16 cellular contexts compared by ENCODE assay signal in the genomic region with DNA sequence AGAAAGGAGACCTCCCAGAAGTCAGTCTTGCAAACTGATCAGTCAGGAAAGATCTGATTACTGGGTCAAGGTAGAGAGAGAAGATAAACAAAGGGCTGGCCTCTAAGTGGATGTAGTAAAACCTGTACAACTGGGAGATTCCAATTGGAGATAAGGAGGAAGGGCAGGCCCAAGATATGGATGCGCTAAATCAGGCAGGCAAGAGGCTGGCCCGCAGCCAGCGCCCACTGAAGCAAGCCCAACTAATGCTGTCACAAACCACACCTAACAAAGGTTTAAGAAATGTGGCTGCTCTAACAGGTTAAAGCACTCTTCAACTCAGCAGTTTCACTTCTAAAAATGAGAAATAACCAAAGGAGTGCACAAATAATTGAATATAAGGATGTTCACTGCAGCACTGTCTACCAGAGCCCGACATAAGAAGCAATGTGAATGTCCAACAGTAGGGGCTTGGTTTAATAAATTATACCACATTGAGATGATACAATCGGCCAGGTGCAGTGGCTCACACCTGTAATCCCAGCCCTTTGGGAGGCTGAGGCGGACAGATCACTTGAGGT. TPM values are rescaled to one million over a fixed set of nuclear protein-coding genes. Genes with fewer than 3 reads are reported as not detected.
DNase-seq lines count a peak whose midpoint lies in the region; ATAC-seq, FAIRE-seq and TF ChIP-seq lines count a peak whose summit lies in the region.
"Had no signal": no experiment of that assay in that cellular context is flagged by ENCODE, and none has a peak within 500 bp of the region (broad histone marks: within the 10 kb centered on the region; RNA-seq: fewer than 3 reads in every experiment).

No MANE protein-coding gene starts in this region.

- H3K36me3 Mint-ChIP-seq in neural progenitor cell: peaks cover 2% of the 10 kb centered on the region

- FAIRE-seq in GM12878 (lab: Jason Lieb, UNC): peak; percentile 75
- FAIRE-seq: frontal cortex had no signal

- no peak overlapping the region for H4K12ac ChIP-seq in trophoblast cell (ENCODE audit: low read depth, low read length)

- no peaks in the 10 kb centered on the region for H3K27me3 ChIP-seq in Loucy (ENCODE audit: insufficient read depth, low read length, poor library complexity, severe bottlenecking)
- H3K27me3 ChIP-seq in GM12878 (replicated peaks in 1 of 2; ENCODE audit: control insufficient read depth in 2 of 2, insufficient read depth in 2 of 2, low read length in 1 of 2): no peaks in the 10 kb centered on the region
- no peaks in the 10 kb centered on the region for H3K27me3 ChIP-seq in trophoblast cell (ENCODE audit: insufficient read depth, low read length)
- peaks cover under 1% of the 10 kb centered on the region for H3K27me3 ChIP-seq in neural progenitor cell

- in situ Hi-C loops in GM12878 (cut with MboI): loop anchor here (5.0 kb wide), 1 partner anchor 73 kb away; no protein-coding TSS in a partner anchor

- no peak overlapping the region for H3K18ac ChIP-seq in trophoblast cell (ENCODE audit: low read length)

- no peak overlapping the region for H3K4ac ChIP-seq in trophoblast cell (ENCODE audit: low read depth, low read length)

- ATAC-seq in GM12878: peak; percentile 71

- no peaks in the 10 kb centered on the region for H3K9me3 Mint-ChIP-seq in neural progenitor cell
- H3K9me3 Mint-ChIP-seq: HFFc6 had no signal

- H2BK5ac ChIP-seq in trophoblast cell (ENCODE audit: low read depth, low read length, poor library complexity): no peak overlapping the region

- no peak overlapping the region for H2AK5ac ChIP-seq in trophoblast cell (ENCODE audit: low read length)

- no peak overlapping the region for H3K27ac Mint-ChIP-seq in neural progenitor cell
- H3K27ac Mint-ChIP-seq: HFFc6 had no signal

- no peak overlapping the region for H3K23ac ChIP-seq in trophoblast cell (ENCODE audit: low read length)

- no TSS peak for BruUV-seq in GM12878 (replicated peaks; lab: Mats Ljungman, UMichigan)

- H3K4me1 Mint-ChIP-seq in neural progenitor cell: peaks cover 28% of the 10 kb centered on the region

- H3K27me3 Mint-ChIP-seq in neural progenitor cell (ENCODE audit: insufficient read depth, low read depth): peaks cover 3% of the 10 kb centered on the region

- H3K9ac ChIP-seq in Loucy (ENCODE audit: low read depth, low read length, poor library complexity, severe bottlenecking) (no peak overlapping the region), GM12878 (ENCODE audit: control insufficient read depth, insufficient read depth, low read length) (no peak overlapping the region), trophoblast cell (ENCODE audit: low read length) (no peak overlapping the region), neural progenitor cell (no peak overlapping the region)

- TF ChIP-seq POLR2A in GM12878 (IDR thresholded peaks at IDR 0.05; ENCODE audit: low read depth, low read length): no peak

- H2BK12ac ChIP-seq in trophoblast cell (ENCODE audit: low read length): no peak overlapping the region

- peak overlapping the region; percentile 45 for H3K4me2 ChIP-seq in Loucy (ENCODE audit: low read depth, low read length, poor library complexity, severe bottlenecking)
- peak overlapping the region; percentile 49 for H3K4me2 ChIP-seq in GM12878 (ENCODE audit: control insufficient read depth, insufficient read depth)
- H3K4me2 ChIP-seq in trophoblast cell (ENCODE audit: low read length): no peak overlapping the region
- H3K4me2 ChIP-seq in neural progenitor cell: no peak overlapping the region

- H3K79me1 ChIP-seq in trophoblast cell (ENCODE audit: low read length): peaks cover 7% of the 10 kb centered on the region

- H3K9me3 ChIP-seq in Loucy (ENCODE audit: insufficient read depth, low read depth, low read length) (no peaks in the 10 kb centered on the region), GM12878 (replicated peaks; ENCODE audit: control insufficient read depth, insufficient read depth, low read length) (no peaks in the 10 kb centered on the region), trophoblast cell (ENCODE audit: insufficient read depth, low read depth, low read length) (no peaks in the 10 kb centered on the region), neural progenitor cell (ENCODE audit: low read depth) (no peaks in the 10 kb centered on the region)

- H4K91ac ChIP-seq in trophoblast cell (ENCODE audit: low read depth, low read length): no peak overlapping the region

- RAD21 ChIA-PET in GM12878 (lab: Charles Lee; ENCODE audit: unreplicated experiment): interaction anchor here (0.8 to 2.8 kb wide), 4 partner anchors 22 to 278 kb away, joined by 3 to 28 read pairs (median 11); no protein-coding TSS in a partner anchor

- peak; percentile 97 for DNase-seq in DMS79 (lab: John Stamatoyannopoulos, UW)
- no peak for DNase-seq in GM12878 (ENCODE audit: low read depth, low spot score)
- DNase-seq in trophoblast cell: peak; percentile 73 to 90
- no peak for DNase-seq in neural progenitor cell (ENCODE audit: low spot score)
- no peak for DNase-seq in Kasumi-1 (lab: John Stamatoyannopoulos, UW)
- DNase-seq in occipital lobe (lab: John Stamatoyannopoulos, UW): no peak
- no peak for DNase-seq in germinal center (ENCODE audit: low spot score)
- DNase-seq: activated T-cell treated with anti-CD3 and anti-CD28 coated beads, Interleukin-2, amount 50 U/mL, for 1 hour; central memory CD4-positive, alpha-beta T cell; EL; HFFc6; NCI-H524 treated with DMSO at 0.1 percent for 48 hours; stimulated activated CD4-positive, alpha-beta T cell treated with anti-CD3 and anti-CD28 coated beads, Interleukin-12 subunit alpha, Interleukin-12 subunit beta, amount 100 ng/mL, for 4 hours had no signal

- H3K36me3 ChIP-seq in Loucy (ENCODE audit: insufficient read depth, low read length) (no peaks in the 10 kb centered on the region), GM12878 (ENCODE audit: control insufficient read depth in 2 of 2, insufficient read depth in 2 of 2, low read length in 1 of 2) (no peaks in the 10 kb centered on the region), trophoblast cell (ENCODE audit: control insufficient read depth in 1 of 2, insufficient read depth in 2 of 2, low read length in 2 of 2) (no peaks in the 10 kb centered on the region), neural progenitor cell (no peaks in the 10 kb centered on the region)

- no peak for TF ChIP-seq RAD21 in GM12878 (IDR thresholded peaks at IDR 0.05; ENCODE audit: insufficient read depth, low read depth, low read length)

- peaks cover 6% of the 10 kb centered on the region for H4K20me1 ChIP-seq in Loucy (ENCODE audit: insufficient read depth, low read length, poor library complexity, severe bottlenecking)
- 0 out of 2 replicates have a peak, but pooled peaks cover 2% of the 10 kb centered on the region for H4K20me1 ChIP-seq in GM12878 (ENCODE audit: control insufficient read depth, insufficient read depth)
- H4K20me1 ChIP-seq in neural progenitor cell (ENCODE audit: low read depth): peaks cover 4% of the 10 kb centered on the region

- peak; percentile 15 to 59; a peak in 1 of 4 replicates for TF ChIP-seq EP300 in GM12878 (IDR thresholded peaks at IDR 0.05; ENCODE audit: borderline replicate concordance in 1 of 2, control insufficient read depth in 1 of 2, low read depth in 2 of 2, low read length in 2 of 2)

- H3K27ac ChIP-seq in GM12878 (ENCODE audit: control insufficient read depth, insufficient read depth): peak overlapping the region; percentile 4; the same call in 1 of the 2 replicates
- no peak overlapping the region for H3K27ac ChIP-seq in trophoblast cell (ENCODE audit: low read depth, low read length)
- H3K27ac ChIP-seq in neural progenitor cell: no peak overlapping the region

- TF ChIP-seq CTCF in Loucy (conservative IDR thresholded peaks at IDR 0.05; ENCODE audit: low read length) (no peak), GM12878 (IDR thresholded peaks at IDR 0.05 in 2 of 3, conservative IDR thresholded peaks at IDR 0.05 in 1 of 3; ENCODE audit: control insufficient read depth in 2 of 3, extremely low read depth in 1 of 3, insufficient read depth in 1 of 3, low read depth in 3 of 3, low read length in 3 of 3) (no peak), neural progenitor cell (IDR thresholded peaks at IDR 0.05) (no peak)

- H3F3A ChIP-seq in Loucy (ENCODE audit: low read depth): no peaks in the 10 kb centered on the region
- H3F3A ChIP-seq in neural progenitor cell (ENCODE audit: low read depth): no peaks in the 10 kb centered on the region

- H3K4me3 Mint-ChIP-seq in neural progenitor cell: no peak overlapping the region
- H3K4me3 Mint-ChIP-seq: HFFc6 had no signal

- no peak overlapping the region for H4K8ac ChIP-seq in trophoblast cell (ENCODE audit: low read depth, low read length)

- peaks cover 59% of the 10 kb centered on the region for H3K4me1 ChIP-seq in Loucy (ENCODE audit: insufficient read depth, low read length, poor library complexity, severe bottlenecking)
- peaks cover 26% of the 10 kb centered on the region for H3K4me1 ChIP-seq in GM12878 (ENCODE audit: control insufficient read depth, insufficient read depth, low read length)
- H3K4me1 ChIP-seq in trophoblast cell (ENCODE audit: control insufficient read depth in 1 of 2, insufficient read depth in 2 of 2, low read length in 2 of 2): peaks cover 22% of the 10 kb centered on the region in 2 experiments
- H3K4me1 ChIP-seq in neural progenitor cell: peaks cover 22% of the 10 kb centered on the region

- CTCF ChIA-PET in GM12878 (lab: Yijun Ruan, JAX): interaction anchor here (0.7 to 4.4 kb wide), 7 partner anchors 10 to 447 kb away, joined by 3 to 55 read pairs (median 8); no protein-coding TSS in a partner anchor

- SMC1A ChIA-PET in GM12878 (lab: Charles Lee; ENCODE audit: uncharacterized antibody, unreplicated experiment): interaction anchor here (0.8 to 6.0 kb wide), 5 partner anchors 18 to 128 kb away, joined by 3 to 47 read pairs (median 4); no protein-coding TSS in a partner anchor

- H3K9me2 ChIP-seq in Loucy (replicated peaks; ENCODE audit: low read depth, low read length): no peaks in the 10 kb centered on the region

- POLR2A ChIA-PET in GM12878 (lab: Charles Lee): interaction anchor here (0.6 to 0.9 kb wide), 2 partner anchors 30 to 686 kb away, joined by 3 to 5 read pairs; no protein-coding TSS in a partner anchor

- H2AFZ ChIP-seq in Loucy (ENCODE audit: low read length) (no peak overlapping the region), GM12878 (ENCODE audit: control insufficient read depth, low read depth, low read length) (no peak overlapping the region), trophoblast cell (ENCODE audit: insufficient read depth, low read length, poor library complexity) (no peak overlapping the region), neural progenitor cell (replicated peaks) (no peak overlapping the region)

- peaks cover 54% of the 10 kb centered on the region for H3K79me2 ChIP-seq in Loucy (ENCODE audit: insufficient read depth, low read length)
- peaks cover 10% of the 10 kb centered on the region for H3K79me2 ChIP-seq in GM12878 (ENCODE audit: control insufficient read depth, insufficient read depth, low read length)
- peaks cover 3% of the 10 kb centered on the region for H3K79me2 ChIP-seq in trophoblast cell (ENCODE audit: control insufficient read depth, insufficient read depth, low read length, poor library complexity)
- peaks cover 21% of the 10 kb centered on the region for H3K79me2 ChIP-seq in neural progenitor cell (ENCODE audit: low read depth)

- H3K4me3 ChIP-seq in Loucy (ENCODE audit: low read length, poor library complexity, severe bottlenecking) (no peak overlapping the region), GM12878 (peak overlapping the region; percentile 2; the same call in 1 of the 2 replicates), trophoblast cell (ENCODE audit: low read depth, low read length) (no peak overlapping the region), neural progenitor cell (no peak overlapping the region)

- H2BK120ac ChIP-seq in trophoblast cell (ENCODE audit: insufficient read depth, low read length, poor library complexity): no peak overlapping the region

- WGBS in GM12878 (ENCODE audit: insufficient coverage, insufficient replicate concordance, low lambda C conversion rate, missing lambda C conversion rate): 47% methylated on average over 6 of the region's 6 CpGs
- WGBS in trophoblast cell (ENCODE audit: extremely low coverage, insufficient coverage, insufficient read length): no CpG with 5 or more reads among the region's 6 CpGs

- no peak overlapping the region for H3K14ac ChIP-seq in trophoblast cell (ENCODE audit: low read length)

- intact Hi-C loops in GM12878 (cut with micrococcal nuclease; ENCODE audit: unreplicated experiment): no loop called here

RNA-seq across cellular contexts. Expression of gene GLTP, which starts 4.7 kb away (rescaled TPM):
- total RNA-seq in GM12878 (2013; cell fraction: nucleolus; rRNA removed): 3.3 and 3.6 TPM in 2 replicates
- total RNA-seq in GM12878 (2014; rRNA removed) (30.8 and 31.8 TPM in 2 replicates), GM12878 (2014; rRNA removed; fragmentation: Illumina TruSeq; extraction: Trizol) (24.8 and 27.6 TPM in 2 replicates), GM12878 (2021) (21.9 and 23.9 TPM in 2 replicates), neural progenitor cell (ENCODE audit: low replicate concordance) (16.6 and 24.0 TPM in 2 replicates), occipital lobe (15.6 TPM)
- 8.8 TPM for polyA plus RNA-seq in GM12878 (2011; ENCODE audit: low read depth)
- polyA plus RNA-seq in GM12878 (2011; rRNA removed) (16.4 and 16.8 TPM in 2 replicates), GM12878 (2014; fragmentation: Illumina TruSeq; extraction: Trizol) (22.3 and 26.6 TPM in 2 replicates), GM12878 (2014; fragmentation: Nextera tagmentation; extraction: Ambion mirVana) (10 to 100 TPM; 19.8 to 20.3 TPM), GM12878 (2014; rRNA removed) (23.1 and 23.9 TPM in 2 replicates), GM12878 (2016; fragmentation: Nextera tagmentation; extraction: Ambion mirVana) (10 to 100 TPM; 37.3 to 44.0 TPM)
- 17.1 and 19.9 TPM in 2 replicates for polyA plus RNA-seq in GM12878 (2011; cell fraction: cytosol; rRNA removed)
- polyA plus RNA-seq in GM12878 (2011; cell fraction: nucleus; rRNA removed): 3.8 and 4.9 TPM in 2 replicates
- 15.7 and 16.3 TPM in 2 replicates for polyA plus RNA-seq in GM12878 (2012)
- 21.4 and 38.8 TPM in 2 replicates for polyA minus RNA-seq in GM12878 (2011; rRNA and poly(A)+ RNA removed)
- 8.0 and 21.7 TPM in 2 replicates for polyA minus RNA-seq in GM12878 (2011; cell fraction: cytosol; rRNA and poly(A)+ RNA removed)
- 1.1 and 2.6 TPM in 2 replicates for polyA minus RNA-seq in GM12878 (2011; cell fraction: nucleus; rRNA and poly(A)+ RNA removed)
- polyA plus RNA-seq in trophoblast cell (2013): 20.7 and 21.0 TPM in 2 replicates

RNA-seq across cellular contexts. Expression of gene TCHP, which starts 24.4 kb away (rescaled TPM):
- 39.3 and 44.3 TPM in 2 replicates for total RNA-seq in GM12878 (2013; cell fraction: nucleolus; rRNA removed)
- total RNA-seq in GM12878 (2014; rRNA removed) (14.6 and 15.2 TPM in 2 replicates), GM12878 (2014; rRNA removed; fragmentation: Illumina TruSeq; extraction: Trizol) (11.6 and 13.2 TPM in 2 replicates), GM12878 (2021) (15.0 and 15.2 TPM in 2 replicates), neural progenitor cell (ENCODE audit: low replicate concordance) (15.2 and 20.0 TPM in 2 replicates), occipital lobe (6.2 TPM)
- 9.1 TPM for polyA plus RNA-seq in GM12878 (2011; ENCODE audit: low read depth)
- polyA plus RNA-seq in GM12878 (2011; rRNA removed) (9.6 and 10.1 TPM in 2 replicates), GM12878 (2014; fragmentation: Illumina TruSeq; extraction: Trizol) (14.8 and 15.1 TPM in 2 replicates), GM12878 (2014; fragmentation: Nextera tagmentation; extraction: Ambion mirVana) (1 to 10 TPM; 4.8 to 5.8 TPM), GM12878 (2014; rRNA removed) (18.6 and 19.4 TPM in 2 replicates), GM12878 (2016; fragmentation: Nextera tagmentation; extraction: Ambion mirVana) (10 to 100 TPM; 16.8 to 18.4 TPM)
- 10.5 and 15.0 TPM in 2 replicates for polyA plus RNA-seq in GM12878 (2011; cell fraction: cytosol; rRNA removed)
- polyA plus RNA-seq in GM12878 (2011; cell fraction: nucleus; rRNA removed): 22.9 and 45.6 TPM in 2 replicates
- polyA plus RNA-seq in GM12878 (2012): 8.9 and 9.3 TPM in 2 replicates
- 6.3 and 8.4 TPM in 2 replicates for polyA minus RNA-seq in GM12878 (2011; rRNA and poly(A)+ RNA removed)
- polyA minus RNA-seq in GM12878 (2011; cell fraction: cytosol; rRNA and poly(A)+ RNA removed): 3.3 and 11.3 TPM in 2 replicates
- polyA minus RNA-seq in GM12878 (2011; cell fraction: nucleus; rRNA and poly(A)+ RNA removed): 9.9 and 16.4 TPM in 2 replicates
- 5.9 and 6.2 TPM in 2 replicates for polyA plus RNA-seq in trophoblast cell (2013)

RNA-seq across cellular contexts. Expression of gene TRPV4, which starts 42.5 kb away (rescaled TPM):
- not detected in 2 replicates for total RNA-seq in GM12878 (2013; cell fraction: nucleolus; rRNA removed)
- not detected in 2 replicates for total RNA-seq in GM12878 (2014; rRNA removed)
- total RNA-seq in GM12878 (2014; rRNA removed; fragmentation: Illumina TruSeq; extraction: Trizol): not detected in 2 replicates
- 0.08 TPM in 1 of 2 replicates, not detected in the other for total RNA-seq in GM12878 (2021)
- not detected for polyA plus RNA-seq in GM12878 (2011; ENCODE audit: low read depth)
- polyA plus RNA-seq in GM12878 (2011; rRNA removed): not detected in 2 replicates
- polyA plus RNA-seq in GM12878 (2011; cell fraction: cytosol; rRNA removed): not detected in 2 replicates
- not detected in 2 replicates for polyA plus RNA-seq in GM12878 (2011; cell fraction: nucleus; rRNA removed)
- polyA plus RNA-seq in GM12878 (2012): not detected in 2 replicates
- not detected in 2 replicates for polyA plus RNA-seq in GM12878 (2014; fragmentation: Illumina TruSeq; extraction: Trizol)
- not detected for polyA plus RNA-seq in GM12878 (2014; fragmentation: Nextera tagmentation; extraction: Ambion mirVana)
- not detected in 2 replicates for polyA plus RNA-seq in GM12878 (2014; rRNA removed)
- polyA plus RNA-seq in GM12878 (2016; fragmentation: Nextera tagmentation; extraction: Ambion mirVana): not detected
- polyA minus RNA-seq in GM12878 (2011; rRNA and poly(A)+ RNA removed): not detected in 2 replicates
- polyA minus RNA-seq in GM12878 (2011; cell fraction: cytosol; rRNA and poly(A)+ RNA removed): not detected in 2 replicates
- polyA minus RNA-seq in GM12878 (2011; cell fraction: nucleus; rRNA and poly(A)+ RNA removed): not detected in 2 replicates
- polyA plus RNA-seq in trophoblast cell (2013): 4.6 TPM in 2 replicates
- total RNA-seq in neural progenitor cell (ENCODE audit: low replicate concordance): 0.56 and 2.8 TPM in 2 replicates
- total RNA-seq in occipital lobe: not detected
- total RNA-seq: frontal cortex; T-helper 2 cell treated with Interferon-gamma antibody and Interleukin-4, amounts not matched to agents 100 ng/mL and 5 ng/mL, for 36 hours had no signal

Comparison
In these comparisons a context has a peak if more than half of its experiments do, and no peak if none do; other contexts are left out.
1. DNase-seq: peak in DMS79 (single experiment) and trophoblast cell (2 of 2); none in GM12878 (single experiment), neural progenitor cell (single experiment), Kasumi-1 (0 of 2), occipital lobe (single experiment) and germinal center (single experiment).
2. H3K4me2 ChIP-seq: peak in Loucy (single experiment) and GM12878 (single experiment); none in trophoblast cell (single experiment) and neural progenitor cell (single experiment).